ENCODE assay signal across 8 cellular contexts in the genomic region with DNA sequence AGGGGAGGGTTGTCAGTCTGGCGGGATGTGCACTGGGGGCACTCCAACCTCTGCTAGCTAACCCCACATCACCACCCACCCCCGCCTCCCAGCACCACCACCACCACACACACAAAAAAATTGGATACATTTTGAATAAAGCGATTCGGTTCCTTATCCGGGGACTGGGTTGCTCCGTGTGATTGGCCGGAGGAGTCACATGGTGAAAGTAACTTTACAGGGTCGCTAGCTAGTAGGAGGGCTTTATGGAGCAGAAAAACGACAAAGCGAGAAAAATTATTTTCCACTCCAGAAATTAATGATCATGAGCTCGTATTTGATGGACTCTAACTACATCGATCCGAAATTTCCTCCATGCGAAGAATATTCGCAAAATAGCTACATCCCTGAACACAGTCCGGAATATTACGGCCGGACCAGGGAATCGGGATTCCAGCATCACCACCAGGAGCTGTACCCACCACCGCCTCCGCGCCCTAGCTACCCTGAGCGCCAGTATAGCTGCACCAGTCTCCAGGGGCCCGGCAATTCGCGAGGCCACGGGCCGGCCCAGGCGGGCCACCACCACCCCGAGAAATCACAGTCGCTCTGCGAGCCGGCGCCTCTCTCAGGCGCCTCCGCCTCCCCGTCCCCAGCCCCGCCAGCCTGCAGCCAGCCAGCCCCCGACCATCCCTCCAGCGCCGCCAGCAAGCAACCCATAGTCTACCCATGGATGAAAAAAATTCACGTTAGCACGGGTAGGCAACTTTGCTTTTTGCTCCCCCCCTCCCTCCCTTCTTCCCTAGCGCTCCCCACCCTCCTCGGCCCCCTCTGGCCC. TPM values are rescaled to one million over a fixed set of nuclear protein-coding genes. Genes with fewer than 3 reads are reported as not detected.
A peak's percentile ranks its signal among the peaks of the same experiment; 100 is the strongest.
DNase-seq lines count a peak whose midpoint lies in the region; ATAC-seq and TF ChIP-seq lines count a peak whose summit lies in the region.

A gene (plus strand): TSS at position 211 of the 817 bp plus-strand sequence. CDS start 88 bp downstream, at position 299.

- TF ChIP-seq CTCF in stomach (IDR thresholded peaks at IDR 0.05): no peak

- no peaks in the 10 kb centered on the region for H3K9me3 Mint-ChIP-seq in activated naive CD4-positive, alpha-beta T cell treated with anti-CD3 and anti-CD28 coated beads for 36 hours
- no peaks in the 10 kb centered on the region for H3K9me3 Mint-ChIP-seq in activated T-helper 2 cell treated with anti-CD3 and anti-CD28 coated beads, Interferon-gamma antibody, Interleukin-2, Interleukin-4, amounts not matched to agents 10 μg/mL and 5 μg/mL and 100 μg/mL, durations not matched to agents 14 hours and 24 hours and 36 hours

- H3K27me3 Mint-ChIP-seq in activated naive CD4-positive, alpha-beta T cell treated with anti-CD3 and anti-CD28 coated beads for 36 hours (ENCODE audit: low read depth): peaks cover 67% of the 10 kb centered on the region
- peaks cover 87% of the 10 kb centered on the region for H3K27me3 Mint-ChIP-seq in activated T-helper 2 cell treated with anti-CD3 and anti-CD28 coated beads, Interferon-gamma antibody, Interleukin-2, Interleukin-4, amounts not matched to agents 10 μg/mL and 5 μg/mL and 100 μg/mL, durations not matched to agents 14 hours and 24 hours and 36 hours (ENCODE audit: low read depth)

- intact Hi-C loops in activated naive CD4-positive, alpha-beta T cell treated with anti-CD3 and anti-CD28 coated beads for 36 hours (cut with micrococcal nuclease): loop anchor here (1.0 to 5.0 kb wide), 3 partner anchors 8 to 102 kb away; a partner anchor contains a TSS
- intact Hi-C loops in activated T-helper 2 cell treated with anti-CD3 and anti-CD28 coated beads, Interferon-gamma antibody, Interleukin-2, Interleukin-4, amounts not matched to agents 10 μg/mL and 5 μg/mL and 100 μg/mL, durations not matched to agents 14 hours and 24 hours and 36 hours (cut with micrococcal nuclease): loop anchor here (5.0 to 10.0 kb wide), 3 partner anchors 57 to 87 kb away; no protein-coding TSS in a partner anchor
- intact Hi-C loops in stomach (cut with DNase I; ENCODE audit: low total_unique reads): no loop called here

- ATAC-seq in HG03159 (IDR thresholded peaks at IDR 0.05; ENCODE audit: unreplicated experiment) (peak; percentile 43), GM21737 (IDR thresholded peaks at IDR 0.05; ENCODE audit: unreplicated experiment) (no peak)

- peak within 1 kb of the TSS; percentile 57 to 91 (median 83) for H3K27ac ChIP-seq in stomach

- DNase-seq in activated naive CD4-positive, alpha-beta T cell treated with anti-CD3 and anti-CD28 coated beads for 36 hours: no peak
- no peak for DNase-seq in activated naive CD4-positive, alpha-beta T cell treated with Interleukin-2 at 50 U/mL for 16 hours
- DNase-seq in activated T-helper 2 cell treated with anti-CD3 and anti-CD28 coated beads, Interferon-gamma antibody, Interleukin-2, Interleukin-4, amounts not matched to agents 10 μg/mL and 5 μg/mL and 100 μg/mL, durations not matched to agents 14 hours and 24 hours and 36 hours (ENCODE audit: low spot score): no peak
- DNase-seq in iris pigment epithelial cell (ENCODE audit: low read depth) (peak; percentile 24), stomach (peak; percentile 39), hippocampal formation (lab: John Stamatoyannopoulos, UW) (no peak)

- peaks cover 21% of the 10 kb centered on the region for H3K4me1 Mint-ChIP-seq in activated naive CD4-positive, alpha-beta T cell treated with anti-CD3 and anti-CD28 coated beads for 36 hours (ENCODE audit: low read depth)
- H3K4me1 Mint-ChIP-seq in activated T-helper 2 cell treated with anti-CD3 and anti-CD28 coated beads, Interferon-gamma antibody, Interleukin-2, Interleukin-4, amounts not matched to agents 10 μg/mL and 5 μg/mL and 100 μg/mL, durations not matched to agents 14 hours and 24 hours and 36 hours (ENCODE audit: low read depth): peaks cover 18% of the 10 kb centered on the region

- peak within 1 kb of the TSS; percentile 54 to 71 (median 69) for H3K4me3 ChIP-seq in stomach

- H3K36me3 ChIP-seq in stomach: no peaks in the 10 kb centered on the region

- H3K36me3 Mint-ChIP-seq in activated naive CD4-positive, alpha-beta T cell treated with anti-CD3 and anti-CD28 coated beads for 36 hours (ENCODE audit: low read depth): no peaks in the 10 kb centered on the region
- H3K36me3 Mint-ChIP-seq in activated T-helper 2 cell treated with anti-CD3 and anti-CD28 coated beads, Interferon-gamma antibody, Interleukin-2, Interleukin-4, amounts not matched to agents 10 μg/mL and 5 μg/mL and 100 μg/mL, durations not matched to agents 14 hours and 24 hours and 36 hours (ENCODE audit: low read depth): no peaks in the 10 kb centered on the region

- TF ChIP-seq EP300 in stomach (IDR thresholded peaks at IDR 0.05): no peak

- H3K4me3 Mint-ChIP-seq in activated naive CD4-positive, alpha-beta T cell treated with anti-CD3 and anti-CD28 coated beads for 36 hours: peak within 1 kb of the TSS; percentile 38
- peak within 1 kb of the TSS; percentile 31 for H3K4me3 Mint-ChIP-seq in activated T-helper 2 cell treated with anti-CD3 and anti-CD28 coated beads, Interferon-gamma antibody, Interleukin-2, Interleukin-4, amounts not matched to agents 10 μg/mL and 5 μg/mL and 100 μg/mL, durations not matched to agents 14 hours and 24 hours and 36 hours (ENCODE audit: low read depth)

- H3K9me3 ChIP-seq in stomach: no peaks in the 10 kb centered on the region

- TF ChIP-seq POLR2A in stomach (IDR thresholded peaks at IDR 0.05): no peak

- H3K4me1 ChIP-seq in stomach: peaks cover 18 to 69% (median 34%) of the 10 kb centered on the region in 4 donors

- peaks cover 0 to 68% (median 10%) of the 10 kb centered on the region in 3 donors for H3K27me3 ChIP-seq in stomach

- no peak within 1 kb of the TSS for H3K27ac Mint-ChIP-seq in activated naive CD4-positive, alpha-beta T cell treated with anti-CD3 and anti-CD28 coated beads for 36 hours
- H3K27ac Mint-ChIP-seq in activated T-helper 2 cell treated with anti-CD3 and anti-CD28 coated beads, Interferon-gamma antibody, Interleukin-2, Interleukin-4, amounts not matched to agents 10 μg/mL and 5 μg/mL and 100 μg/mL, durations not matched to agents 14 hours and 24 hours and 36 hours: peak within 1 kb of the TSS; percentile 25

- CTCF ChIA-PET in activated naive CD4-positive, alpha-beta T cell treated with anti-CD3 and anti-CD28 coated beads for 36 hours (lab: Charles Lee): interaction anchor here (0.6 to 2.0 kb wide), 5 partner anchors 21 to 155 kb away, joined by 3 to 11 read pairs (median 3); a partner anchor contains a TSS

- WGBS in stomach, 5 donors: 1 to 2% (median 2%) methylated on average over 33 to 45 of the region's 45 CpGs

RNA-seq across cellular contexts. Expression of the gene that starts here (rescaled TPM):
- under 1 TPM in 1 of 2 experiments, not detected in 1; 0.12 TPM for total RNA-seq in activated naive CD4-positive, alpha-beta T cell treated with anti-CD3 and anti-CD28 coated beads for 36 hours
- 0.14 and 0.21 TPM in 2 replicates for total RNA-seq in activated T-helper 2 cell treated with anti-CD3 and anti-CD28 coated beads, Interferon-gamma antibody, Interleukin-2, Interleukin-4, amounts not matched to agents 10 μg/mL and 5 μg/mL and 100 μg/mL, durations not matched to agents 14 hours and 24 hours and 36 hours
- total RNA-seq in stomach: 1 to 10 TPM in 2 of 5 donors, not detected in 3; 2.6 to 3.5 TPM
- polyA plus RNA-seq in stomach: 1 to 10 TPM in 2 of 3 donors, under 1 TPM in 1; 0.92 to 3.7 (median 2.6) TPM

Comparison
In these comparisons a context has a peak if more than half of its experiments do, and no peak if none do; other contexts are left out.
1. DNase-seq: peak in iris pigment epithelial cell (single experiment) and stomach (single experiment); none in activated naive CD4-positive, alpha-beta T cell treated with anti-CD3 and anti-CD28 coated beads for 36 hours (single experiment), activated naive CD4-positive, alpha-beta T cell treated with Interleukin-2 at 50 U/mL for 16 hours (single experiment), activated T-helper 2 cell treated with anti-CD3 and anti-CD28 coated beads, Interferon-gamma antibody, Interleukin-2, Interleukin-4, amounts not matched to agents 10 μg/mL and 5 μg/mL and 100 μg/mL, durations not matched to agents 14 hours and 24 hours and 36 hours (single experiment) and hippocampal formation (0 of 2).